ENCODE assay signal across 8 cellular contexts in genomic region chr1:153985341-153985912, GRCh38. TPM values are rescaled to one million over a fixed set of nuclear protein-coding genes. Genes with fewer than 3 reads are reported as not detected.
A peak's percentile ranks its signal among the peaks of the same experiment; 100 is the strongest.
DNase-seq lines count a peak whose midpoint lies in the region; ATAC-seq and TF ChIP-seq lines count a peak whose summit lies in the region.

No MANE protein-coding gene starts in this region.

- peak overlapping the region; percentile 51 to 92 (median 86) for H3K27ac ChIP-seq in gastroesophageal sphincter
- H3K27ac ChIP-seq in psoas muscle, result peak overlapping the region; percentile 83
- no peak overlapping the region for H3K27ac ChIP-seq in MM.1S (ENCODE audit: low read length)

- WGBS in gastroesophageal sphincter (ENCODE audit: low coverage in 1 of 2), 2 donors, result 0 to 6% methylated on average over 3 to 7 of the region's 7 CpGs
- 18 to 26% (median 21%) methylated on average over 7 of the region's 7 CpGs for whole genome bisulfite sequencing in psoas muscle, 3 donors

- peak; percentile 14 to 24 for TF ChIP-seq POLR2A in gastroesophageal sphincter (IDR thresholded peaks at IDR 0.05)

- no peak for TF ChIP-seq EP300 in gastroesophageal sphincter (IDR thresholded peaks at IDR 0.05)

- H3K4me2 ChIP-seq in MM.1S (ENCODE audit: low read depth, low read length), result no peak overlapping the region

- H3K27me3 Mint-ChIP-seq in T-helper 1 cell treated with Interleukin-12 subunit alpha and Interleukin-12 subunit beta and Interleukin-4 antibody, amounts not matched to agents 30 μg/mL and 1 μg/mL, for 36 hours (ENCODE audit: low read depth), result peaks cover 4% of the 10 kb centered on the region
- H3K27me3 Mint-ChIP-seq in activated T-cell treated with anti-CD3 and anti-CD28 coated beads, Interleukin-2, amount 50 U/mL, for 24 hours, result no peaks in the 10 kb centered on the region

- peaks cover 2% of the 10 kb centered on the region for H3K9me3 Mint-ChIP-seq in T-helper 1 cell treated with Interleukin-12 subunit alpha and Interleukin-12 subunit beta and Interleukin-4 antibody, amounts not matched to agents 30 μg/mL and 1 μg/mL, for 36 hours
- H3K9me3 Mint-ChIP-seq in activated T-cell treated with anti-CD3 and anti-CD28 coated beads, Interleukin-2, amount 50 U/mL, for 24 hours, result no peaks in the 10 kb centered on the region

- H3K9me2 ChIP-seq in MM.1S (replicated peaks; ENCODE audit: insufficient read depth, low read length), result no peaks in the 10 kb centered on the region

- H3K4me1 ChIP-seq in gastroesophageal sphincter, result peaks cover 0 to 43% (median 6%) of the 10 kb centered on the region in 3 donors
- peaks cover 10% of the 10 kb centered on the region for H3K4me1 ChIP-seq in psoas muscle
- 0 out of 2 replicates have a peak, but pooled peaks cover 2% of the 10 kb centered on the region for H3K4me1 ChIP-seq in MM.1S (ENCODE audit: low read length)

- no peak overlapping the region for H3K9ac ChIP-seq in MM.1S (ENCODE audit: low read length)

- TF ChIP-seq CTCF in gastroesophageal sphincter (IDR thresholded peaks at IDR 0.05) (no peak), psoas muscle (IDR thresholded peaks at IDR 0.05) (no peak), MM.1S (IDR thresholded peaks at IDR 0.05; ENCODE audit: low read length) (no peak)

- H3K36me3 ChIP-seq in gastroesophageal sphincter, result peaks cover 0 to 33% of the 10 kb centered on the region in 2 donors
- H3K36me3 ChIP-seq in psoas muscle (ENCODE audit: insufficient read depth in 1 of 2, low read depth in 1 of 2), result peaks cover 0 to 26% of the 10 kb centered on the region in 2 donors
- H3K36me3 ChIP-seq in MM.1S (replicated peaks; ENCODE audit: insufficient read depth, low read length), result no peaks in the 10 kb centered on the region

- H3K36me3 Mint-ChIP-seq in T-helper 1 cell treated with Interleukin-12 subunit alpha and Interleukin-12 subunit beta and Interleukin-4 antibody, amounts not matched to agents 30 μg/mL and 1 μg/mL, for 36 hours (ENCODE audit: low read depth), result peaks cover 1% of the 10 kb centered on the region
- no peaks in the 10 kb centered on the region for H3K36me3 Mint-ChIP-seq in activated T-cell treated with anti-CD3 and anti-CD28 coated beads, Interleukin-2, amount 50 U/mL, for 24 hours (ENCODE audit: low read depth)

- H2AFZ ChIP-seq in MM.1S (ENCODE audit: low read length), result no peak overlapping the region

- H3F3A ChIP-seq in MM.1S (ENCODE audit: insufficient read depth, low read length), result peaks cover 9% of the 10 kb centered on the region

- H3K27me3 ChIP-seq in gastroesophageal sphincter (no peaks in the 10 kb centered on the region), psoas muscle (ENCODE audit: insufficient read depth in 3 of 3, low read length in 2 of 3) (no peaks in the 10 kb centered on the region), MM.1S (replicated peaks; ENCODE audit: insufficient read depth, low read length) (peaks cover 5% of the 10 kb centered on the region; the same call in 1 of the 2 replicates)

- H3K27ac Mint-ChIP-seq in T-helper 1 cell treated with Interleukin-12 subunit alpha and Interleukin-12 subunit beta and Interleukin-4 antibody, amounts not matched to agents 30 μg/mL and 1 μg/mL, for 36 hours, result peak overlapping the region; percentile 54
- peak overlapping the region; percentile 93 for H3K27ac Mint-ChIP-seq in activated T-cell treated with anti-CD3 and anti-CD28 coated beads, Interleukin-2, amount 50 U/mL, for 24 hours

- H3K4me3 ChIP-seq in gastroesophageal sphincter, result peak overlapping the region; percentile 52 to 65
- peak overlapping the region; percentile 77 for H3K4me3 ChIP-seq in psoas muscle
- H3K4me3 ChIP-seq in MM.1S (ENCODE audit: low read length), result no peak overlapping the region

- no peak for DNase-seq in T-helper 1 cell
- peak; percentile 68 for DNase-seq in activated T-cell treated with anti-CD3 and anti-CD28 coated beads, Interleukin-2, amount 50 U/mL, for 24 hours
- peak; percentile 72 to 81 for DNase-seq in psoas muscle
- no peak for DNase-seq in NCI-H510A treated with DMSO at 0.1 percent for 48 hours (lab: John Stamatoyannopoulos, UW)
- no peak for DNase-seq in MM.1S

- H3K79me2 ChIP-seq in MM.1S (ENCODE audit: low read length), result no peaks in the 10 kb centered on the region

- ATAC-seq in gastroesophageal sphincter (peak; percentile 56), psoas muscle (peak in 3 of 4 donors; percentile 12 to 27 (median 18)), GM21529 (IDR thresholded peaks at IDR 0.05; ENCODE audit: unreplicated experiment) (no peak)

- peaks cover 28% of the 10 kb centered on the region for H3K4me1 Mint-ChIP-seq in T-helper 1 cell treated with Interleukin-12 subunit alpha and Interleukin-12 subunit beta and Interleukin-4 antibody, amounts not matched to agents 30 μg/mL and 1 μg/mL, for 36 hours (ENCODE audit: low read depth)
- H3K4me1 Mint-ChIP-seq in activated T-cell treated with anti-CD3 and anti-CD28 coated beads, Interleukin-2, amount 50 U/mL, for 24 hours (ENCODE audit: low read depth), result peaks cover 37% of the 10 kb centered on the region

- intact Hi-C loops in psoas muscle (cut with DNase I), result loop anchor here (2.0 to 10.0 kb wide), 4 partner anchors 38 to 413 kb away; partner anchors contain the start of genes DENND4B (in 1 of the 2), ILF2 (in 1 of the 2) and NPR1 (in 1 of the 2)

- no peaks in the 10 kb centered on the region for H4K20me1 ChIP-seq in MM.1S (ENCODE audit: insufficient read depth, low read length)

- H3K4me3 Mint-ChIP-seq in T-helper 1 cell treated with Interleukin-12 subunit alpha and Interleukin-12 subunit beta and Interleukin-4 antibody, amounts not matched to agents 30 μg/mL and 1 μg/mL, for 36 hours, result peak overlapping the region; percentile 64
- H3K4me3 Mint-ChIP-seq in activated T-cell treated with anti-CD3 and anti-CD28 coated beads, Interleukin-2, amount 50 U/mL, for 24 hours, result peak overlapping the region; percentile 81

- H3K9me3 ChIP-seq in gastroesophageal sphincter (no peaks in the 10 kb centered on the region), psoas muscle (no peaks in the 10 kb centered on the region), MM.1S (replicated peaks; ENCODE audit: insufficient read depth, low read length) (no peaks in the 10 kb centered on the region)

RNA-seq across cellular contexts. Expression of gene RAB13, which starts 0.7 kb away (rescaled TPM):
- total RNA-seq in gastroesophageal sphincter, result 10 to 100 TPM; 43.6 to 50.7 (median 48.9) TPM
- total RNA-seq in psoas muscle, result 10 to 100 TPM; 31.0 to 67.0 (median 44.1) TPM
- 10 to 100 TPM; 30.3 to 40.8 (median 38.5) TPM for polyA plus RNA-seq in psoas muscle

RNA-seq across cellular contexts. Expression of gene RPS27, which starts 5.1 kb away (rescaled TPM):
- total RNA-seq in gastroesophageal sphincter, result 1,000 to 10,000 TPM in 3 of 4 donors, 100 to 1,000 TPM in 1; 990 to 4,016 (median 2,721) TPM
- total RNA-seq in psoas muscle, result 1,000 to 10,000 TPM in 2 of 4 donors, 100 to 1,000 TPM in 2; 653 to 1,325 (median 1,012) TPM
- polyA plus RNA-seq in psoas muscle, result 1,000 to 10,000 TPM; 7,773 to 8,046 (median 8,035) TPM

RNA-seq across cellular contexts. Expression of gene JTB, which starts 8.0 kb away (rescaled TPM):
- 100 to 1,000 TPM; 158 to 193 (median 180) TPM for total RNA-seq in gastroesophageal sphincter
- total RNA-seq in psoas muscle, result 100 to 1,000 TPM in 2 of 4 donors, 10 to 100 TPM in 2; 87.6 to 118 (median 95.0) TPM
- polyA plus RNA-seq in psoas muscle, result 100 to 1,000 TPM; 147 to 266 (median 172) TPM

RNA-seq across cellular contexts. Expression of gene CREB3L4, which starts 17.7 kb away (rescaled TPM):
- total RNA-seq in gastroesophageal sphincter, result 10 to 100 TPM in 1 of 4 donors, 1 to 10 TPM in 3; 5.1 to 10.4 (median 6.8) TPM
- 1 to 10 TPM; 3.7 to 5.6 (median 5.0) TPM for total RNA-seq in psoas muscle
- polyA plus RNA-seq in psoas muscle, result 10 to 100 TPM in 1 of 3 donors, 1 to 10 TPM in 2; 4.3 to 12.6 (median 6.3) TPM

RNA-seq across cellular contexts. Expression of gene SLC39A1, which starts 22.1 kb away (rescaled TPM):
- 100 to 1,000 TPM in 3 of 4 donors, 10 to 100 TPM in 1; 64.8 to 115 (median 106) TPM for total RNA-seq in gastroesophageal sphincter
- 10 to 100 TPM; 21.9 to 58.2 (median 38.0) TPM for total RNA-seq in psoas muscle
- 10 to 100 TPM; 46.7 to 85.3 (median 65.9) TPM for polyA plus RNA-seq in psoas muscle

Comparison
In these comparisons a context has a peak if more than half of its experiments do, and no peak if none do; other contexts are left out.
1. DNase-seq: peak in activated T-cell treated with anti-CD3 and anti-CD28 coated beads, Interleukin-2, amount 50 U/mL, for 24 hours (single experiment) and psoas muscle (2 of 2); none in T-helper 1 cell (0 of 5), NCI-H510A treated with DMSO at 0.1 percent for 48 hours (single experiment) and MM.1S (single experiment).